ENCODE assay signal across 23 cellular contexts in genomic region chr19:54429176-54429495, GRCh38. TPM values are rescaled to one million over a fixed set of nuclear protein-coding genes. Genes with fewer than 3 reads are reported as not detected.
A peak's percentile ranks its signal among the peaks of the same experiment; 100 is the strongest.
DNase-seq lines count a peak whose midpoint lies in the region; ATAC-seq and TF ChIP-seq lines count a peak whose summit lies in the region.
"Had no signal": no experiment of that assay in that cellular context is flagged by ENCODE, and none has a peak within 500 bp of the region (broad histone marks: within the 10 kb centered on the region; RNA-seq: fewer than 3 reads in every experiment).

No MANE protein-coding gene starts in this region.

- intact Hi-C loops in sigmoid colon (cut with DNase I): no loop called here

- H3K4me3 Mint-ChIP-seq in T-helper 2 cell treated with Interferon-gamma antibody and Interleukin-4, amounts not matched to agents 5 μg/mL and 100 μg/mL, for 36 hours: no peak overlapping the region
- H3K4me3 Mint-ChIP-seq in endodermal cell: no peak overlapping the region
- H3K4me3 Mint-ChIP-seq: activated CD4-positive, alpha-beta T cell treated with anti-CD3 and anti-CD28 coated beads, Interleukin-2, amount 10 ng/mL, durations not matched to agents 24 days and 14 days; natural killer cell had no signal

- WGBS in endodermal cell (ENCODE audit: insufficient coverage in 1 of 2, insufficient read length in 1 of 2), 2 experiments: 92% methylated on average over 2 to 8 of the region's 8 CpGs
- 54 to 70% methylated on average over 8 of the region's 8 CpGs for WGBS in sigmoid colon, 2 donors

- H3K4me1 Mint-ChIP-seq in T-helper 2 cell treated with Interferon-gamma antibody and Interleukin-4, amounts not matched to agents 5 μg/mL and 100 μg/mL, for 36 hours (ENCODE audit: low read depth): peaks cover 4% of the 10 kb centered on the region
- peaks cover 4% of the 10 kb centered on the region for H3K4me1 Mint-ChIP-seq in endodermal cell

- DNase-seq in T-helper 2 cell treated with Interferon-gamma antibody and Interleukin-4, amounts not matched to agents 5 μg/mL and 100 μg/mL, for 36 hours (ENCODE audit: low spot score): no peak
- DNase-seq in T-helper 2 cell (no peak), endodermal cell (peak; percentile 43), sigmoid colon (no peak)
- DNase-seq: activated CD4-positive, alpha-beta T cell treated with anti-CD3 and anti-CD28 coated beads, Interleukin-2, amount 10 ng/mL, durations not matched to agents 24 days and 14 days; AML-193; heart right ventricle; Karpas-422; natural killer cell; NCI-H1092; NCI-H2029; NCI-H345; SHP77; upper lobe of right lung had no signal

- no peak for ATAC-seq in GM18873 (IDR thresholded peaks at IDR 0.05; ENCODE audit: low FRiP score, unreplicated experiment)
- ATAC-seq: left lobe of liver, natural killer cell, upper lobe of right lung had no signal

- no peak for TF ChIP-seq CTCF in endodermal cell (conservative IDR thresholded peaks at IDR 0.05)
- TF ChIP-seq CTCF in sigmoid colon (IDR thresholded peaks at IDR 0.05): no peak

- H3K9me3 Mint-ChIP-seq in T-helper 2 cell treated with Interferon-gamma antibody and Interleukin-4, amounts not matched to agents 5 μg/mL and 100 μg/mL, for 36 hours: no peaks in the 10 kb centered on the region
- no peaks in the 10 kb centered on the region for H3K9me3 Mint-ChIP-seq in endodermal cell
- H3K9me3 Mint-ChIP-seq: activated CD4-positive, alpha-beta T cell treated with anti-CD3 and anti-CD28 coated beads, Interleukin-2, amount 10 ng/mL, durations not matched to agents 24 days and 14 days; natural killer cell had no signal

- no peak overlapping the region for H3K4me3 ChIP-seq in endodermal cell (ENCODE audit: low read length)
- H3K4me3 ChIP-seq in sigmoid colon: no peak overlapping the region
- H3K4me3 ChIP-seq: heart right ventricle, skin epidermis, upper lobe of right lung had no signal

- H3K36me3 Mint-ChIP-seq in T-helper 2 cell treated with Interferon-gamma antibody and Interleukin-4, amounts not matched to agents 5 μg/mL and 100 μg/mL, for 36 hours (ENCODE audit: low read depth): no peaks in the 10 kb centered on the region
- H3K36me3 Mint-ChIP-seq in endodermal cell (ENCODE audit: low read depth): no peaks in the 10 kb centered on the region
- H3K36me3 Mint-ChIP-seq: natural killer cell had no signal

- H3K9ac ChIP-seq in endodermal cell (ENCODE audit: extremely low read depth, low read length, poor library complexity, severe bottlenecking): no peak overlapping the region

- H3K27ac ChIP-seq in endodermal cell (ENCODE audit: low read depth, low read length): peak overlapping the region; percentile 24
- peak overlapping the region; percentile 80 for H3K27ac ChIP-seq in temporal lobe (ENCODE audit: low read depth, low read length)
- no peak overlapping the region for H3K27ac ChIP-seq in sigmoid colon
- H3K27ac ChIP-seq: 22Rv1, heart right ventricle, skin epidermis, upper lobe of right lung had no signal

- H3K27me3 ChIP-seq in endodermal cell (ENCODE audit: control insufficient read depth, insufficient read depth, low read length, poor library complexity, severe bottlenecking) (peaks cover 21% of the 10 kb centered on the region), sigmoid colon (peaks cover 31 to 74% (median 44%) of the 10 kb centered on the region in 3 donors)

- H3K36me3 ChIP-seq in endodermal cell (ENCODE audit: control insufficient read depth, insufficient read depth, low read length) (no peaks in the 10 kb centered on the region), sigmoid colon (no peaks in the 10 kb centered on the region)
- H3K36me3 ChIP-seq: heart right ventricle, upper lobe of right lung had no signal

- no peak for TF ChIP-seq POLR2A in sigmoid colon (IDR thresholded peaks at IDR 0.05)

- TF ChIP-seq EP300 in sigmoid colon (IDR thresholded peaks at IDR 0.05): no peak

- H3K9me3 ChIP-seq in endodermal cell (ENCODE audit: control insufficient read depth, low read length) (no peaks in the 10 kb centered on the region), sigmoid colon (no peaks in the 10 kb centered on the region)
- H3K9me3 ChIP-seq: heart right ventricle, upper lobe of right lung had no signal

- peak overlapping the region; percentile 5 for H3K27ac Mint-ChIP-seq in T-helper 2 cell treated with Interferon-gamma antibody and Interleukin-4, amounts not matched to agents 5 μg/mL and 100 μg/mL, for 36 hours
- H3K27ac Mint-ChIP-seq in endodermal cell: no peak overlapping the region
- H3K27ac Mint-ChIP-seq: activated CD4-positive, alpha-beta T cell treated with anti-CD3 and anti-CD28 coated beads, Interleukin-2, amount 10 ng/mL, durations not matched to agents 24 days and 14 days; natural killer cell; progenitor cell of endocrine pancreas had no signal

- peaks cover 7% of the 10 kb centered on the region for H3K27me3 Mint-ChIP-seq in T-helper 2 cell treated with Interferon-gamma antibody and Interleukin-4, amounts not matched to agents 5 μg/mL and 100 μg/mL, for 36 hours (ENCODE audit: low read depth)
- H3K27me3 Mint-ChIP-seq in endodermal cell (ENCODE audit: insufficient read depth): peaks cover 84% of the 10 kb centered on the region

- no peaks in the 10 kb centered on the region for H3K4me1 ChIP-seq in endodermal cell (ENCODE audit: control insufficient read depth, insufficient read depth, low read length)
- peaks cover 0 to 20% (median 16%) of the 10 kb centered on the region in 4 donors for H3K4me1 ChIP-seq in sigmoid colon

RNA-seq across cellular contexts. Expression of gene TTYH1, which starts 13.9 kb away (rescaled TPM):
- total RNA-seq in endodermal cell (1 to 10 TPM; 1.0 to 2.0 TPM), temporal lobe (79.7 TPM), sigmoid colon (1 to 10 TPM; 2.5 to 5.4 (median 3.7) TPM)
- polyA plus RNA-seq in endodermal cell (2013, experiment 1 of 2): 342 TPM
- 263 TPM for polyA plus RNA-seq in endodermal cell (2013, experiment 2 of 2)
- polyA plus RNA-seq in sigmoid colon: 1 to 10 TPM in 2 of 3 donors, under 1 TPM in 1; 0.23 to 2.2 (median 1.8) TPM
- total RNA-seq: endothelial cell of umbilical vein, HT1080, mesenteric fat pad, upper lobe of right lung had no signal
- polyA plus RNA-seq: endothelial cell of umbilical vein had no signal

RNA-seq across cellular contexts. Expression of gene LENG8, which starts 19.9 kb away (rescaled TPM):
- total RNA-seq in endodermal cell (100 to 1,000 TPM; 139 to 171 TPM), temporal lobe (22.6 TPM), sigmoid colon (100 to 1,000 TPM in 2 of 4 donors, 10 to 100 TPM in 2; 59.1 to 286 (median 107) TPM)
- polyA plus RNA-seq in endodermal cell (2013, experiment 1 of 2): 171 TPM
- 130 TPM for polyA plus RNA-seq in endodermal cell (2013, experiment 2 of 2)
- 100 to 1,000 TPM in 1 of 3 donors, 10 to 100 TPM in 2; 13.6 to 148 (median 18.0) TPM for polyA plus RNA-seq in sigmoid colon

RNA-seq across cellular contexts. Expression of gene LENG9, which starts 34.4 kb away (rescaled TPM):
- total RNA-seq in endodermal cell (1 to 10 TPM; 2.5 to 3.5 TPM), temporal lobe (2.7 TPM), sigmoid colon (1 to 10 TPM; 2.5 to 7.8 (median 3.6) TPM)
- polyA plus RNA-seq in endodermal cell (2013, experiment 1 of 2): 1.1 TPM
- polyA plus RNA-seq in endodermal cell (2013, experiment 2 of 2): 1.1 TPM
- polyA plus RNA-seq in sigmoid colon: 10 to 100 TPM in 2 of 3 donors, 1 to 10 TPM in 1; 8.1 to 14.8 (median 13.2) TPM

RNA-seq across cellular contexts. Expression of gene CDC42EP5, which starts 44.0 kb away (rescaled TPM):
- total RNA-seq in endodermal cell: under 1 TPM in 1 of 2 donors, not detected in 1; 0.49 TPM
- 7.0 TPM for polyA plus RNA-seq in endodermal cell (2013, experiment 1 of 2)
- polyA plus RNA-seq in endodermal cell (2013, experiment 2 of 2): 8.3 TPM
- 1.7 TPM for total RNA-seq in temporal lobe
- 10 to 100 TPM; 12.1 to 16.6 (median 13.1) TPM for total RNA-seq in sigmoid colon
- 100 to 1,000 TPM; 171 to 529 (median 348) TPM for polyA plus RNA-seq in sigmoid colon
- total RNA-seq: natural killer cell had no signal

Comparison
In these comparisons a context has a peak if more than half of its experiments do, and no peak if none do; other contexts are left out.
1. H3K27ac ChIP-seq: peak in endodermal cell (single experiment) and temporal lobe (single experiment); none in sigmoid colon (0 of 4).
2. RNA of gene TTYH1, which starts 13.9 kb away (total RNA-seq): 79.7 TPM in temporal lobe (single experiment); 2.5 to 5.4 TPM in sigmoid colon and 1.0 to 2.0 TPM in endodermal cell; every median in the first group is over 10 times any median in the second.